In genomic region chr2:70959271-70959761, GRCh38 we compare ENCODE assay signal across 24 cellular contexts. TPM values are rescaled to one million over a fixed set of nuclear protein-coding genes. Genes with fewer than 3 reads are reported as not detected.
DNase-seq lines count a peak whose midpoint lies in the region; ATAC-seq and TF ChIP-seq lines count a peak whose summit lies in the region.
"Had no signal": no experiment of that assay in that cellular context is flagged by ENCODE, and none has a peak within 500 bp of the region (broad histone marks: within the 10 kb centered on the region; RNA-seq: fewer than 3 reads in every experiment).

No MANE protein-coding gene starts in this region.

- no peak for TF ChIP-seq POLR2A in testis (IDR thresholded peaks at IDR 0.05)

- intact Hi-C loops in testis (cut with DNase I; ENCODE audit: low total_unique reads): no loop called here
- intact Hi-C loops in OCI-LY7 (cut with micrococcal nuclease; ENCODE audit: unreplicated experiment): no loop called here

- no peak overlapping the region for H3K4me3 Mint-ChIP-seq in activated CD4-positive, alpha-beta memory T cell treated with anti-CD3 and anti-CD28 coated beads, Interleukin-2, amount 10 ng/mL, durations not matched to agents 7 days and 5 days
- H3K4me3 Mint-ChIP-seq: CD4-positive, CD25-positive, alpha-beta regulatory T cell; central memory CD8-positive, alpha-beta T cell; HFFc6; memory B cell; naive thymus-derived CD4-positive, alpha-beta T cell; T-cell had no signal

- no peak overlapping the region for H3K27ac ChIP-seq in testis
- H3K27ac ChIP-seq in OCI-LY7 (ENCODE audit: low read depth, low read length, poor library complexity, severe bottlenecking): no peak overlapping the region
- H3K27ac ChIP-seq: esophagus squamous epithelium, gastroesophageal sphincter, thyroid gland had no signal

- H4K20me1 ChIP-seq in OCI-LY7 (ENCODE audit: insufficient read depth, low read length): no peaks in the 10 kb centered on the region

- no peaks in the 10 kb centered on the region for H3K79me2 ChIP-seq in OCI-LY7 (ENCODE audit: insufficient read depth, low read depth, low read length)

- H3K4me3 ChIP-seq in testis (no peak overlapping the region), OCI-LY7 (ENCODE audit: low read depth, low read length, poor library complexity, severe bottlenecking) (no peak overlapping the region)
- H3K4me3 ChIP-seq: esophagus squamous epithelium, gastroesophageal sphincter, thyroid gland had no signal

- ATAC-seq in left lobe of liver: no peak
- ATAC-seq: gastroesophageal sphincter; naive thymus-derived CD4-positive, alpha-beta T cell; T-cell had no signal

- H3K9me3 ChIP-seq in testis (no peaks in the 10 kb centered on the region), OCI-LY7 (ENCODE audit: low read length) (no peaks in the 10 kb centered on the region)
- H3K9me3 ChIP-seq: esophagus squamous epithelium, gastroesophageal sphincter, thyroid gland had no signal

- no peaks in the 10 kb centered on the region for H3K9me3 Mint-ChIP-seq in activated CD4-positive, alpha-beta memory T cell treated with anti-CD3 and anti-CD28 coated beads, Interleukin-2, amount 10 ng/mL, durations not matched to agents 7 days and 5 days
- H3K9me3 Mint-ChIP-seq: CD4-positive, CD25-positive, alpha-beta regulatory T cell; central memory CD8-positive, alpha-beta T cell; HFFc6; memory B cell; T-cell had no signal

- no peak overlapping the region for H2AFZ ChIP-seq in OCI-LY7 (ENCODE audit: low read length)

- TF ChIP-seq CTCF in testis (IDR thresholded peaks at IDR 0.05) (no peak), OCI-LY7 (conservative IDR thresholded peaks at IDR 0.05; ENCODE audit: low read length) (no peak)

- H3K4me1 Mint-ChIP-seq in activated CD4-positive, alpha-beta memory T cell treated with anti-CD3 and anti-CD28 coated beads, Interleukin-2, amount 10 ng/mL, durations not matched to agents 7 days and 5 days: peaks cover 13% of the 10 kb centered on the region

- POLR2A ChIA-PET in activated CD4-positive, alpha-beta memory T cell treated with anti-CD3 and anti-CD28 coated beads, Interleukin-2, amount 10 ng/mL, durations not matched to agents 7 days and 5 days (lab: Charles Lee): no interaction called here
- POLR2A ChIA-PET in OCI-LY7 (lab: Charles Lee): no interaction called here

- H3K36me3 ChIP-seq in testis (ENCODE audit: low read depth, missing control alignments) (no peaks in the 10 kb centered on the region), OCI-LY7 (ENCODE audit: insufficient read depth, low read length) (no peaks in the 10 kb centered on the region)
- H3K36me3 ChIP-seq: esophagus squamous epithelium, gastroesophageal sphincter, thyroid gland had no signal

- BruUV-seq in OCI-LY7 (replicated peaks; lab: Mats Ljungman, UMichigan): no TSS peak

- H3K4me2 ChIP-seq in OCI-LY7 (ENCODE audit: low read length): no peak overlapping the region

- no peaks in the 10 kb centered on the region for H3K36me3 Mint-ChIP-seq in activated CD4-positive, alpha-beta memory T cell treated with anti-CD3 and anti-CD28 coated beads, Interleukin-2, amount 10 ng/mL, durations not matched to agents 7 days and 5 days (ENCODE audit: low read depth)
- H3K36me3 Mint-ChIP-seq: CD4-positive, CD25-positive, alpha-beta regulatory T cell; memory B cell; naive thymus-derived CD4-positive, alpha-beta T cell; T-cell had no signal

- H3K27ac Mint-ChIP-seq in activated CD4-positive, alpha-beta memory T cell treated with anti-CD3 and anti-CD28 coated beads, Interleukin-2, amount 10 ng/mL, durations not matched to agents 7 days and 5 days: no peak overlapping the region
- H3K27ac Mint-ChIP-seq: CD4-positive, CD25-positive, alpha-beta regulatory T cell; HFFc6; memory B cell; naive thymus-derived CD4-positive, alpha-beta T cell; T-cell had no signal

- H3K4me1 ChIP-seq in testis (no peaks in the 10 kb centered on the region), OCI-LY7 (ENCODE audit: insufficient read depth, low read length, poor library complexity, severe bottlenecking) (peaks cover 10% of the 10 kb centered on the region)
- H3K4me1 ChIP-seq: esophagus squamous epithelium, gastroesophageal sphincter, thyroid gland had no signal

- WGBS in testis, 2 donors: 83 to 92% methylated on average over 9 of the region's 9 CpGs

- H3K27me3 ChIP-seq in testis: no peaks in the 10 kb centered on the region
- H3K27me3 ChIP-seq: thyroid gland had no signal

- CTCF ChIA-PET in activated CD4-positive, alpha-beta memory T cell treated with anti-CD3 and anti-CD28 coated beads, Interleukin-2, amount 10 ng/mL, durations not matched to agents 7 days and 5 days (lab: Charles Lee): no interaction called here
- CTCF ChIA-PET in OCI-LY7 (lab: Charles Lee; ENCODE audit: unreplicated experiment): no interaction called here

- peaks cover 35% of the 10 kb centered on the region for H3K27me3 Mint-ChIP-seq in activated CD4-positive, alpha-beta memory T cell treated with anti-CD3 and anti-CD28 coated beads, Interleukin-2, amount 10 ng/mL, durations not matched to agents 7 days and 5 days

- H3K9me2 ChIP-seq in OCI-LY7 (ENCODE audit: insufficient read depth, low read length): no peaks in the 10 kb centered on the region

- DNase-seq in activated effector memory CD4-positive, alpha-beta T cell treated with anti-CD3 and anti-CD28 coated beads, Interleukin-2, amount 50 U/mL, for 16 hours: peak; percentile 34
- no peak for DNase-seq in activated effector memory CD4-positive, alpha-beta T cell treated with Interleukin-2 at 50 U/mL for 16 hours
- DNase-seq in activated CD4-positive, alpha-beta memory T cell treated with anti-CD3 and anti-CD28 coated beads, Interleukin-2, amount 10 ng/mL, durations not matched to agents 7 days and 5 days: peak; percentile 14
- DNase-seq in left lobe of liver (ENCODE audit: low spot score) (peak; percentile 21), testis (peak; percentile 1), OCI-LY7 (ENCODE audit: low spot score) (no peak), NCI-H2029 treated with DMSO at 0.1 percent for 48 hours (lab: John Stamatoyannopoulos, UW) (no peak)
- DNase-seq in stimulated activated CD4-positive, alpha-beta T cell treated with anti-CD3 and anti-CD28 coated beads, Interleukin-4, amount 100 ng/mL, for 4 hours: no peak
- DNase-seq: CD4-positive, CD25-positive, alpha-beta regulatory T cell; effector memory CD4-positive, alpha-beta T cell; esophagus squamous epithelium; HFFc6; NCI-H1417; NCI-H748 treated with DMSO at 0.1 percent for 48 hours; OCI-M1; right cardiac atrium; SHP77; thyroid gland had no signal

RNA-seq across cellular contexts. Expression of gene ANKRD53, which starts 19.1 kb away (rescaled TPM):
- not detected for total RNA-seq in activated CD4-positive, alpha-beta memory T cell treated with anti-CD3 and anti-CD28 coated beads, Interleukin-2, amount 10 ng/mL, durations not matched to agents 7 days and 5 days
- total RNA-seq in left lobe of liver (0.35 TPM), testis (10 to 100 TPM; 10.6 to 36.3 TPM), OCI-LY7 (2022) (not detected in 2 replicates)
- polyA plus RNA-seq in testis (ENCODE audit: insufficient read depth, low read depth, low replicate concordance): 52.2 TPM
- not detected in 2 replicates for total RNA-seq in OCI-LY7 (2014; rRNA removed; shearing (Covaris generic))
- polyA plus RNA-seq: naive thymus-derived CD4-positive, alpha-beta T cell had no signal

RNA-seq across cellular contexts. Expression of gene ATP6V1B1, which starts 23.6 kb away (rescaled TPM):
- not detected for total RNA-seq in activated CD4-positive, alpha-beta memory T cell treated with anti-CD3 and anti-CD28 coated beads, Interleukin-2, amount 10 ng/mL, durations not matched to agents 7 days and 5 days
- total RNA-seq in left lobe of liver (not detected), testis (1 to 10 TPM; 1.7 to 2.9 TPM), OCI-LY7 (2022) (not detected in 2 replicates)
- polyA plus RNA-seq in testis (ENCODE audit: insufficient read depth, low read depth, low replicate concordance): not detected
- total RNA-seq in OCI-LY7 (2014; rRNA removed; shearing (Covaris generic)): not detected in 2 replicates
- total RNA-seq: CD4-positive, CD25-positive, alpha-beta regulatory T cell; kidney epithelial cell; naive thymus-derived CD4-positive, alpha-beta T cell; T-cell; thyroid gland had no signal
- polyA plus RNA-seq: CD4-positive, CD25-positive, alpha-beta regulatory T cell; naive thymus-derived CD4-positive, alpha-beta T cell had no signal

RNA-seq across cellular contexts. Expression of gene TEX261, which starts 35.4 kb away (rescaled TPM):
- 10 to 100 TPM; 34.8 to 35.8 TPM for total RNA-seq in activated CD4-positive, alpha-beta memory T cell treated with anti-CD3 and anti-CD28 coated beads, Interleukin-2, amount 10 ng/mL, durations not matched to agents 7 days and 5 days
- 36.4 TPM for total RNA-seq in left lobe of liver
- 10 to 100 TPM; 39.0 to 40.7 TPM for total RNA-seq in testis
- polyA plus RNA-seq in testis (ENCODE audit: insufficient read depth, low read depth, low replicate concordance): 133 TPM
- total RNA-seq in OCI-LY7 (2014; rRNA removed; shearing (Covaris generic)): 26.7 and 34.5 TPM in 2 replicates
- 45.8 and 57.7 TPM in 2 replicates for total RNA-seq in OCI-LY7 (2022)

RNA-seq across cellular contexts. Expression of gene VAX2, which starts 58.9 kb away (rescaled TPM):
- total RNA-seq in activated CD4-positive, alpha-beta memory T cell treated with anti-CD3 and anti-CD28 coated beads, Interleukin-2, amount 10 ng/mL, durations not matched to agents 7 days and 5 days: not detected
- total RNA-seq in left lobe of liver (not detected), testis (1 to 10 TPM in 1 of 2 donors, under 1 TPM in 1; 0.94 to 1.2 TPM), OCI-LY7 (2022) (not detected in 2 replicates)
- polyA plus RNA-seq in testis (ENCODE audit: insufficient read depth, low read depth, low replicate concordance): 0.58 TPM
- total RNA-seq in OCI-LY7 (2014; rRNA removed; shearing (Covaris generic)): not detected in 2 replicates
- total RNA-seq: CD4-positive, CD25-positive, alpha-beta regulatory T cell; kidney epithelial cell; naive thymus-derived CD4-positive, alpha-beta T cell; T-cell had no signal
- polyA plus RNA-seq: CD4-positive, CD25-positive, alpha-beta regulatory T cell; naive thymus-derived CD4-positive, alpha-beta T cell had no signal

Comparison
In these comparisons a context has a peak if more than half of its experiments do, and no peak if none do; other contexts are left out.
1. DNase-seq: peak in activated effector memory CD4-positive, alpha-beta T cell treated with anti-CD3 and anti-CD28 coated beads, Interleukin-2, amount 50 U/mL, for 16 hours (single experiment), activated CD4-positive, alpha-beta memory T cell treated with anti-CD3 and anti-CD28 coated beads, Interleukin-2, amount 10 ng/mL, durations not matched to agents 7 days and 5 days (single experiment), left lobe of liver (single experiment) and testis (single experiment); none in activated effector memory CD4-positive, alpha-beta T cell treated with Interleukin-2 at 50 U/mL for 16 hours (single experiment), stimulated activated CD4-positive, alpha-beta T cell treated with anti-CD3 and anti-CD28 coated beads, Interleukin-4, amount 100 ng/mL, for 4 hours (0 of 2), OCI-LY7 (single experiment) and NCI-H2029 treated with DMSO at 0.1 percent for 48 hours (single experiment).